12 cellular contexts compared by ENCODE assay signal in the genomic region with DNA sequence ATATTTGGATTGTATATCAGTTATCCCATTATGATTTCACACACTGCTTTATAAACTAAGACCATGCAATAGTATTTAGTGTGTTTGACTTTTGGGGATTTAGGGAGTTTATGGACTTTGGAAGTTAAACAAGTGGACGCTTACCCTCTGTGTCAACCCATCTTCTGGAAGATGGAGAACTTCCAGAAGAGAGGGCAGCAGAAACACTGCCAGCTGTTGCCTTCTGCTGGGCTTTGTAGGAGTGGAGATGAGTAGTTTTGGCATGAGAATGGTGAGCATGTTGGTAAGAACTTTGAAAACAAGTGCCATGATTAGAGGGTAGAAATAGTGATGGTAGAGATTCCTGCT. TPM values are rescaled to one million over a fixed set of nuclear protein-coding genes. Genes with fewer than 3 reads are reported as not detected.
DNase-seq lines count a peak whose midpoint lies in the region; ATAC-seq and TF ChIP-seq lines count a peak whose summit lies in the region.
"Had no signal": no experiment of that assay in that cellular context is flagged by ENCODE, and none has a peak within 500 bp of the region (broad histone marks: within the 10 kb centered on the region; RNA-seq: fewer than 3 reads in every experiment).

No MANE protein-coding gene starts in this region.

- no peak for TF ChIP-seq CTCF in KMS-11 (conservative IDR thresholded peaks at IDR 0.05; ENCODE audit: low read depth, low read length)
- TF ChIP-seq CTCF in neural progenitor cell (IDR thresholded peaks at IDR 0.05), result no peak

- peaks cover 42% of the 10 kb centered on the region for H3K4me1 Mint-ChIP-seq in activated CD4-positive, alpha-beta T cell treated with anti-CD3 and anti-CD28 coated beads, Interleukin-2, amount 10 ng/mL, durations not matched to agents 24 days and 14 days
- peaks cover 25% of the 10 kb centered on the region for H3K4me1 Mint-ChIP-seq in neural progenitor cell

- H3K4me1 ChIP-seq in KMS-11 (ENCODE audit: low read depth, poor library complexity, severe bottlenecking) (peaks cover 15% of the 10 kb centered on the region), endocrine pancreas (ENCODE audit: control insufficient read depth, insufficient read depth, low read length) (no peaks in the 10 kb centered on the region), neural progenitor cell (peaks cover 13% of the 10 kb centered on the region)

- H3K9me3 Mint-ChIP-seq in activated CD4-positive, alpha-beta T cell treated with anti-CD3 and anti-CD28 coated beads, Interleukin-2, amount 10 ng/mL, durations not matched to agents 24 days and 14 days, result no peaks in the 10 kb centered on the region
- H3K9me3 Mint-ChIP-seq in neural progenitor cell, result peaks cover 3% of the 10 kb centered on the region

- no peaks in the 10 kb centered on the region for H3K27me3 ChIP-seq in KMS-11 (ENCODE audit: insufficient read depth, low read depth)
- H3K27me3 ChIP-seq in endocrine pancreas (ENCODE audit: control insufficient read depth, insufficient read depth, low read length), result no peaks in the 10 kb centered on the region
- H3K27me3 ChIP-seq in neural progenitor cell, result no peaks in the 10 kb centered on the region

- H3K36me3 ChIP-seq in KMS-11 (ENCODE audit: insufficient read depth), result no peaks in the 10 kb centered on the region
- H3K36me3 ChIP-seq in endocrine pancreas (ENCODE audit: control insufficient read depth, insufficient read depth, low read length), result no peaks in the 10 kb centered on the region
- H3K36me3 ChIP-seq in neural progenitor cell, result no peaks in the 10 kb centered on the region
- H3K36me3 ChIP-seq: cardiac muscle cell had no signal

- H3K4me3 ChIP-seq in KMS-11 (IDR thresholded peaks at IDR 0.05; ENCODE audit: insufficient read depth, low read depth, low read length) (no peak overlapping the region), endocrine pancreas (ENCODE audit: control insufficient read depth, insufficient read depth, low read length) (peak overlapping the region; percentile 80), neural progenitor cell (no peak overlapping the region)
- H3K4me3 ChIP-seq: cardiac muscle cell had no signal

- H4K20me1 ChIP-seq in KMS-11 (ENCODE audit: insufficient read depth) (peaks cover 4% of the 10 kb centered on the region; the same call in 1 of the 2 replicates), neural progenitor cell (ENCODE audit: low read depth) (peaks cover 11% of the 10 kb centered on the region)

- ATAC-seq in HG03196 (IDR thresholded peaks at IDR 0.05; ENCODE audit: unreplicated experiment), result no peak
- ATAC-seq: esophagus mucosa had no signal

- peak overlapping the region; percentile 98 for H3K4me3 Mint-ChIP-seq in activated CD4-positive, alpha-beta T cell treated with anti-CD3 and anti-CD28 coated beads, Interleukin-2, amount 10 ng/mL, durations not matched to agents 24 days and 14 days
- peak overlapping the region; percentile 97 for H3K4me3 Mint-ChIP-seq in neural progenitor cell

- H3K27ac ChIP-seq in KMS-11 (no peak overlapping the region), neural progenitor cell (no peak overlapping the region)
- H3K27ac ChIP-seq: cardiac muscle cell had no signal

- DNase-seq in activated CD4-positive, alpha-beta T cell treated with anti-CD3 and anti-CD28 coated beads, Interleukin-2, amount 10 ng/mL, durations not matched to agents 24 days and 14 days, result no peak
- no peak for DNase-seq in activated CD4-positive, alpha-beta T cell treated with anti-CD3 and anti-CD28 coated beads, Interleukin-2, amount 50 U/mL, for 4 hours
- DNase-seq in neural progenitor cell (ENCODE audit: low spot score) (no peak), H4 (ENCODE audit: low spot score) (no peak), iPS-NIHi11 (ENCODE audit: low spot score) (no peak)
- DNase-seq: EL, NCI-H2171 treated with DMSO at 0.1 percent for 48 hours had no signal

- peak overlapping the region; percentile 14 for H3K27ac Mint-ChIP-seq in activated CD4-positive, alpha-beta T cell treated with anti-CD3 and anti-CD28 coated beads, Interleukin-2, amount 10 ng/mL, durations not matched to agents 24 days and 14 days
- H3K27ac Mint-ChIP-seq in neural progenitor cell, result no peak overlapping the region

- H3F3A ChIP-seq in neural progenitor cell (ENCODE audit: low read depth), result no peaks in the 10 kb centered on the region

- H3K4me2 ChIP-seq in KMS-11 (peak overlapping the region; percentile 74; the same call in 1 of the 2 replicates), neural progenitor cell (no peak overlapping the region)

- H3K9ac ChIP-seq in KMS-11 (no peak overlapping the region), endocrine pancreas (ENCODE audit: control insufficient read depth, insufficient read depth, low read length) (no peak overlapping the region), neural progenitor cell (no peak overlapping the region)

- peaks cover 62% of the 10 kb centered on the region for H3K79me2 ChIP-seq in KMS-11 (ENCODE audit: insufficient read depth, low read depth)
- H3K79me2 ChIP-seq in neural progenitor cell (ENCODE audit: low read depth), result peaks cover 71% of the 10 kb centered on the region

- H3K36me3 Mint-ChIP-seq in activated CD4-positive, alpha-beta T cell treated with anti-CD3 and anti-CD28 coated beads, Interleukin-2, amount 10 ng/mL, durations not matched to agents 24 days and 14 days (ENCODE audit: low read depth), result peaks cover 22% of the 10 kb centered on the region
- H3K36me3 Mint-ChIP-seq in neural progenitor cell, result peaks cover 19% of the 10 kb centered on the region

- intact Hi-C loops in activated CD4-positive, alpha-beta T cell treated with anti-CD3 and anti-CD28 coated beads, Interleukin-2, amount 10 ng/mL, durations not matched to agents 24 days and 14 days (cut with micrococcal nuclease), result loop anchor here (10.0 kb wide), 1 partner anchor 261 kb away; the partner anchor contains the start of gene UGCG

- no peaks in the 10 kb centered on the region for H3K27me3 Mint-ChIP-seq in activated CD4-positive, alpha-beta T cell treated with anti-CD3 and anti-CD28 coated beads, Interleukin-2, amount 10 ng/mL, durations not matched to agents 24 days and 14 days
- H3K27me3 Mint-ChIP-seq in neural progenitor cell (ENCODE audit: insufficient read depth, low read depth), result peaks cover 4% of the 10 kb centered on the region

- no peak overlapping the region for H2AFZ ChIP-seq in KMS-11 (ENCODE audit: low read depth)
- no peak overlapping the region for H2AFZ ChIP-seq in neural progenitor cell (replicated peaks)

- H3K9me3 ChIP-seq in endocrine pancreas (ENCODE audit: control insufficient read depth, low read length) (no peaks in the 10 kb centered on the region), neural progenitor cell (ENCODE audit: low read depth) (no peaks in the 10 kb centered on the region)

RNA-seq across cellular contexts. Expression of gene DNAJC25, which starts 2.2 kb away (rescaled TPM):
- 7.1 and 7.5 TPM in 2 replicates for total RNA-seq in activated CD4-positive, alpha-beta T cell treated with anti-CD3 and anti-CD28 coated beads, Interleukin-2, amount 10 ng/mL, durations not matched to agents 24 days and 14 days
- 7.7 and 10.1 TPM in 2 replicates for total RNA-seq in neural progenitor cell (ENCODE audit: low replicate concordance)
- 10.3 and 11.6 TPM in 2 replicates for total RNA-seq in H4 (2014; rRNA removed; shearing (Covaris generic))

RNA-seq across cellular contexts. Expression of gene GNG10, which starts 28.0 kb away (rescaled TPM):
- 30.9 and 31.7 TPM in 2 replicates for total RNA-seq in activated CD4-positive, alpha-beta T cell treated with anti-CD3 and anti-CD28 coated beads, Interleukin-2, amount 10 ng/mL, durations not matched to agents 24 days and 14 days
- total RNA-seq in neural progenitor cell (ENCODE audit: low replicate concordance), result 84.6 and 128 TPM in 2 replicates
- total RNA-seq in H4 (2014; rRNA removed; shearing (Covaris generic)), result 134 and 146 TPM in 2 replicates

RNA-seq across cellular contexts. Expression of gene PTGR1, which starts 33.9 kb away (rescaled TPM):
- 1.7 and 2.0 TPM in 2 replicates for total RNA-seq in activated CD4-positive, alpha-beta T cell treated with anti-CD3 and anti-CD28 coated beads, Interleukin-2, amount 10 ng/mL, durations not matched to agents 24 days and 14 days
- total RNA-seq in neural progenitor cell (ENCODE audit: low replicate concordance), result 88.7 and 124 TPM in 2 replicates
- total RNA-seq in H4 (2014; rRNA removed; shearing (Covaris generic)), result 452 and 554 TPM in 2 replicates

Comparison
In these comparisons a context has a peak if more than half of its experiments do, and no peak if none do; other contexts are left out.
1. RNA of gene PTGR1, which starts 33.9 kb away (total RNA-seq): 452 to 554 TPM in H4 and 88.7 to 124 TPM in neural progenitor cell; 1.7 to 2.0 TPM in activated CD4-positive, alpha-beta T cell treated with anti-CD3 and anti-CD28 coated beads, Interleukin-2, amount 10 ng/mL, durations not matched to agents 24 days and 14 days; every median in the first group is over 10 times any median in the second.